In genomic region chr2:11363868-11364564, GRCh38 we compare ENCODE assay signal across 37 cellular contexts.
"Had no signal": no experiment of that assay in that cellular context is flagged by ENCODE, and none has a peak within 500 bp of the region (broad histone marks: within the 10 kb centered on the region; RNA-seq: fewer than 3 reads in every experiment).

No MANE protein-coding gene starts in this region.

- H3K4me1 Mint-ChIP-seq: activated CD4-positive, alpha-beta memory T cell treated with anti-CD3 and anti-CD28 coated beads, Interleukin-2, amount 10 ng/mL, durations not matched to agents 7 days and 5 days; activated CD4-positive, alpha-beta T cell treated with anti-CD3 and anti-CD28 coated beads for 36 hours; activated CD4-positive, alpha-beta T cell treated with anti-CD3 and anti-CD28 coated beads, Interleukin-2, amount 10 ng/mL, durations not matched to agents 7 days and 5 days; activated CD8-positive, alpha-beta memory T cell treated with anti-CD3 and anti-CD28 coated beads, Interleukin-2, amount 10 ng/mL, durations not matched to agents 7 days and 5 days; activated naive CD4-positive, alpha-beta T cell treated with anti-CD3 and anti-CD28 coated beads, Interleukin-2, amount 10 ng/mL, durations not matched to agents 7 days and 5 days; activated naive CD4-positive, alpha-beta T cell treated with anti-CD3 and anti-CD28 coated beads, Interleukin-2, amount 50 U/mL, for 24 hours; activated naive CD8-positive, alpha-beta T cell treated with anti-CD3 and anti-CD28 coated beads, Interleukin-2, amount 10 ng/mL, durations not matched to agents 7 days and 5 days; activated naive CD8-positive, alpha-beta T cell treated with anti-CD3 and anti-CD28 coated beads, Interleukin-2, amount 50 U/mL, for 24 hours had no signal

- FAIRE-seq: TTC549 had no signal

- ATAC-seq: activated CD4-positive, alpha-beta T cell treated with anti-CD3 and anti-CD28 coated beads for 36 hours; activated CD4-positive, CD25-positive, alpha-beta regulatory T cell treated with anti-CD3 and anti-CD28 coated beads, Interleukin-2, amount 50 U/mL, for 24 hours; activated CD8-positive, alpha-beta memory T cell treated with anti-CD3 and anti-CD28 coated beads, Interleukin-2, amount 10 ng/mL, durations not matched to agents 7 days and 5 days; activated CD8-positive, alpha-beta T cell treated with anti-CD3 and anti-CD28 coated beads, Interleukin-2, amount 10 ng/mL, durations not matched to agents 7 days and 5 days; activated naive CD8-positive, alpha-beta T cell treated with anti-CD3 and anti-CD28 coated beads, Interleukin-2, amount 50 U/mL, for 24 hours; WTC11 had no signal

- H3K27ac ChIP-seq: ascending aorta, brain microvascular endothelial cell, breast epithelium, VCaP had no signal

- DNase-seq: activated CD4-positive, alpha-beta memory T cell treated with anti-CD3 and anti-CD28 coated beads, Interleukin-2, amount 10 ng/mL, durations not matched to agents 7 days and 5 days; activated CD4-positive, alpha-beta T cell treated with anti-CD3 and anti-CD28 coated beads for 1 hour; activated CD4-positive, alpha-beta T cell treated with anti-CD3 and anti-CD28 coated beads for 36 hours; activated CD4-positive, alpha-beta T cell treated with anti-CD3 and anti-CD28 coated beads for 48 hours; activated CD4-positive, alpha-beta T cell treated with anti-CD3 and anti-CD28 coated beads, Interleukin-2, amount 10 ng/mL, durations not matched to agents 7 days and 5 days; activated CD4-positive, alpha-beta T cell treated with anti-CD3 and anti-CD28 coated beads, Interleukin-2, amount 50 U/mL, for 48 hours; activated CD4-positive, CD25-positive, alpha-beta regulatory T cell; activated CD8-positive, alpha-beta memory T cell treated with anti-CD3 and anti-CD28 coated beads for 24 hours; activated CD8-positive, alpha-beta memory T cell treated with anti-CD3 and anti-CD28 coated beads, Interleukin-2, amount 10 ng/mL, durations not matched to agents 7 days and 5 days; activated CD8-positive, alpha-beta memory T cell treated with anti-CD3 and anti-CD28 coated beads, Interleukin-2, amount 50 U/mL, for 48 hours; activated CD8-positive, alpha-beta T cell treated with anti-CD3 and anti-CD28 coated beads, Interleukin-2, amount 10 ng/mL, durations not matched to agents 7 days and 5 days; activated effector memory CD4-positive, alpha-beta T cell treated with Interleukin-2 at 50 U/mL for 16 hours; activated gamma-delta T cell; activated naive CD4-positive, alpha-beta T cell treated with anti-CD3 and anti-CD28 coated beads, Interleukin-2, amount 10 ng/mL, durations not matched to agents 7 days and 5 days; activated naive CD4-positive, alpha-beta T cell treated with Interleukin-2 at 50 U/mL for 16 hours; activated naive CD8-positive, alpha-beta T cell treated with anti-CD3 and anti-CD28 coated beads, Interleukin-2, amount 10 ng/mL, durations not matched to agents 7 days and 5 days; activated naive CD8-positive, alpha-beta T cell treated with anti-CD3 and anti-CD28 coated beads, Interleukin-2, amount 50 U/mL, for 24 hours; activated T-cell treated with anti-CD3 and anti-CD28 coated beads, Interleukin-2, amount 50 U/mL, for 24 hours; activated T-cell treated with anti-CD3 and anti-CD28 coated beads, Interleukin-2, amount 50 U/mL, for 48 hours; amygdala; anterior cingulate cortex; brain microvascular endothelial cell; central memory CD4-positive, alpha-beta T cell; T-helper 1 cell; T-helper 2 cell; T-helper 9 cell had no signal

- H3K4me3 Mint-ChIP-seq: activated CD4-positive, alpha-beta memory T cell treated with anti-CD3 and anti-CD28 coated beads, Interleukin-2, amount 10 ng/mL, durations not matched to agents 7 days and 5 days; activated CD4-positive, alpha-beta T cell treated with anti-CD3 and anti-CD28 coated beads for 36 hours; activated CD4-positive, alpha-beta T cell treated with anti-CD3 and anti-CD28 coated beads, Interleukin-2, amount 10 ng/mL, durations not matched to agents 7 days and 5 days; activated CD8-positive, alpha-beta memory T cell treated with anti-CD3 and anti-CD28 coated beads, Interleukin-2, amount 10 ng/mL, durations not matched to agents 7 days and 5 days; activated CD8-positive, alpha-beta T cell treated with anti-CD3 and anti-CD28 coated beads, Interleukin-2, amount 10 ng/mL, durations not matched to agents 7 days and 5 days; activated naive CD4-positive, alpha-beta T cell treated with anti-CD3 and anti-CD28 coated beads, Interleukin-2, amount 10 ng/mL, durations not matched to agents 7 days and 5 days; activated naive CD4-positive, alpha-beta T cell treated with anti-CD3 and anti-CD28 coated beads, Interleukin-2, amount 50 U/mL, for 24 hours; activated naive CD8-positive, alpha-beta T cell; activated naive CD8-positive, alpha-beta T cell treated with anti-CD3 and anti-CD28 coated beads, Interleukin-2, amount 10 ng/mL, durations not matched to agents 7 days and 5 days; activated naive CD8-positive, alpha-beta T cell treated with anti-CD3 and anti-CD28 coated beads, Interleukin-2, amount 50 U/mL, for 24 hours; activated T-cell treated with anti-CD3 and anti-CD28 coated beads, Interleukin-2, amount 50 U/mL, for 24 hours; T-helper 1 cell treated with Interleukin-12 subunit alpha and Interleukin-12 subunit beta and Interleukin-4 antibody, amounts not matched to agents 30 μg/mL and 1 μg/mL, for 36 hours; T-helper 2 cell treated with Interferon-gamma antibody and Interleukin-4, amounts not matched to agents 5 μg/mL and 100 μg/mL, for 36 hours; WTC11 had no signal

- H3K36me3 Mint-ChIP-seq: activated CD8-positive, alpha-beta memory T cell treated with anti-CD3 and anti-CD28 coated beads, Interleukin-2, amount 10 ng/mL, durations not matched to agents 7 days and 5 days; activated naive CD4-positive, alpha-beta T cell treated with anti-CD3 and anti-CD28 coated beads, Interleukin-2, amount 10 ng/mL, durations not matched to agents 7 days and 5 days; activated naive CD4-positive, alpha-beta T cell treated with anti-CD3 and anti-CD28 coated beads, Interleukin-2, amount 50 U/mL, for 24 hours; activated naive CD8-positive, alpha-beta T cell; activated naive CD8-positive, alpha-beta T cell treated with anti-CD3 and anti-CD28 coated beads, Interleukin-2, amount 10 ng/mL, durations not matched to agents 7 days and 5 days; WTC11 had no signal

- H3K9me3 ChIP-seq: ascending aorta, breast epithelium had no signal

- H3K36me3 ChIP-seq: ascending aorta, brain microvascular endothelial cell, breast epithelium had no signal

- H3K4me3 ChIP-seq: ascending aorta, breast epithelium had no signal

- H3K9me3 Mint-ChIP-seq: activated CD4-positive, alpha-beta memory T cell treated with anti-CD3 and anti-CD28 coated beads, Interleukin-2, amount 10 ng/mL, durations not matched to agents 7 days and 5 days; activated CD4-positive, alpha-beta T cell treated with anti-CD3 and anti-CD28 coated beads, Interleukin-2, amount 10 ng/mL, durations not matched to agents 7 days and 5 days; activated naive CD4-positive, alpha-beta T cell treated with anti-CD3 and anti-CD28 coated beads, Interleukin-2, amount 10 ng/mL, durations not matched to agents 7 days and 5 days; activated naive CD4-positive, alpha-beta T cell treated with anti-CD3 and anti-CD28 coated beads, Interleukin-2, amount 50 U/mL, for 24 hours; activated naive CD8-positive, alpha-beta T cell treated with anti-CD3 and anti-CD28 coated beads, Interleukin-2, amount 10 ng/mL, durations not matched to agents 7 days and 5 days; activated naive CD8-positive, alpha-beta T cell treated with anti-CD3 and anti-CD28 coated beads, Interleukin-2, amount 50 U/mL, for 24 hours; activated T-cell treated with anti-CD3 and anti-CD28 coated beads, Interleukin-2, amount 50 U/mL, for 24 hours; activated T-helper 2 cell treated with anti-CD3 and anti-CD28 coated beads, Interferon-gamma antibody, Interleukin-2, Interleukin-4, amounts not matched to agents 10 μg/mL and 5 μg/mL and 100 μg/mL, durations not matched to agents 14 hours and 24 hours and 36 hours; T-helper 1 cell treated with Interleukin-12 subunit alpha and Interleukin-12 subunit beta and Interleukin-4 antibody, amounts not matched to agents 30 μg/mL and 1 μg/mL, for 36 hours; T-helper 2 cell treated with Interferon-gamma antibody and Interleukin-4, amounts not matched to agents 5 μg/mL and 100 μg/mL, for 36 hours; WTC11 had no signal

- H3K27ac Mint-ChIP-seq: activated CD4-positive, alpha-beta memory T cell treated with anti-CD3 and anti-CD28 coated beads, Interleukin-2, amount 10 ng/mL, durations not matched to agents 7 days and 5 days; activated CD4-positive, alpha-beta T cell treated with anti-CD3 and anti-CD28 coated beads for 36 hours; activated CD4-positive, alpha-beta T cell treated with anti-CD3 and anti-CD28 coated beads, Interleukin-2, amount 10 ng/mL, durations not matched to agents 7 days and 5 days; activated CD8-positive, alpha-beta memory T cell treated with anti-CD3 and anti-CD28 coated beads, Interleukin-2, amount 10 ng/mL, durations not matched to agents 7 days and 5 days; activated CD8-positive, alpha-beta T cell treated with anti-CD3 and anti-CD28 coated beads, Interleukin-2, amount 10 ng/mL, durations not matched to agents 7 days and 5 days; activated naive CD4-positive, alpha-beta T cell treated with anti-CD3 and anti-CD28 coated beads, Interleukin-2, amount 10 ng/mL, durations not matched to agents 7 days and 5 days; activated naive CD4-positive, alpha-beta T cell treated with anti-CD3 and anti-CD28 coated beads, Interleukin-2, amount 50 U/mL, for 24 hours; activated naive CD8-positive, alpha-beta T cell; activated naive CD8-positive, alpha-beta T cell treated with anti-CD3 and anti-CD28 coated beads, Interleukin-2, amount 10 ng/mL, durations not matched to agents 7 days and 5 days; activated naive CD8-positive, alpha-beta T cell treated with anti-CD3 and anti-CD28 coated beads, Interleukin-2, amount 50 U/mL, for 24 hours; activated T-cell treated with anti-CD3 and anti-CD28 coated beads, Interleukin-2, amount 50 U/mL, for 24 hours; activated T-helper 2 cell treated with anti-CD3 and anti-CD28 coated beads, Interferon-gamma antibody, Interleukin-2, Interleukin-4, amounts not matched to agents 10 μg/mL and 5 μg/mL and 100 μg/mL, durations not matched to agents 14 hours and 24 hours and 36 hours; T-helper 1 cell treated with Interleukin-12 subunit alpha and Interleukin-12 subunit beta and Interleukin-4 antibody, amounts not matched to agents 30 μg/mL and 1 μg/mL, for 36 hours; T-helper 2 cell treated with Interferon-gamma antibody and Interleukin-4, amounts not matched to agents 5 μg/mL and 100 μg/mL, for 36 hours; WTC11 had no signal

- H3K27me3 ChIP-seq: ascending aorta, brain microvascular endothelial cell, breast epithelium had no signal

- H3K4me1 ChIP-seq: breast epithelium had no signal

- H3K27me3 Mint-ChIP-seq: activated naive CD4-positive, alpha-beta T cell treated with anti-CD3 and anti-CD28 coated beads, Interleukin-2, amount 50 U/mL, for 24 hours; activated T-cell treated with anti-CD3 and anti-CD28 coated beads, Interleukin-2, amount 50 U/mL, for 24 hours had no signal
